Comparison of ENCODE assay signal across 16 cellular contexts in genomic region chr4:72857787-72858186, GRCh38.
"Had no signal": no experiment of that assay in that cellular context is flagged by ENCODE, and none has a peak within 500 bp of the region (broad histone marks: within the 10 kb centered on the region; RNA-seq: fewer than 3 reads in every experiment).

No MANE protein-coding gene starts in this region.

- H3K4me3 ChIP-seq: colonic mucosa, ovary, upper lobe of right lung had no signal

- H3K4me1 ChIP-seq: colonic mucosa, upper lobe of right lung had no signal

- H3K36me3 ChIP-seq: colonic mucosa, ovary, upper lobe of right lung had no signal

- H3K4me3 Mint-ChIP-seq: activated T-cell treated with anti-CD3 and anti-CD28 coated beads, Interleukin-2, amount 50 U/mL, for 4 hours; nephron progenitor cell; stimulated activated naive CD8-positive, alpha-beta T cell treated with anti-CD3 and anti-CD28 coated beads, Interleukin-15, Interleukin-2, amounts not matched to agents 100 ng/mL and 50 ng/mL, for 24 hours; T-helper 2 cell treated with Interferon-gamma antibody and Interleukin-4, amounts not matched to agents 5 μg/mL and 100 μg/mL, for 36 hours had no signal

- H3K27ac Mint-ChIP-seq: activated naive CD4-positive, alpha-beta T cell treated with anti-CD3 and anti-CD28 coated beads, Interleukin-2, amount 50 U/mL, for 72 hours; nephron progenitor cell; stimulated activated naive CD8-positive, alpha-beta T cell treated with anti-CD3 and anti-CD28 coated beads, Interleukin-15, Interleukin-2, amounts not matched to agents 100 ng/mL and 50 ng/mL, for 24 hours; T-helper 2 cell treated with Interferon-gamma antibody and Interleukin-4, amounts not matched to agents 5 μg/mL and 100 μg/mL, for 36 hours had no signal

- H3K9me3 ChIP-seq: colonic mucosa, ovary, upper lobe of right lung had no signal

- H3K27me3 Mint-ChIP-seq: stimulated activated naive CD8-positive, alpha-beta T cell treated with anti-CD3 and anti-CD28 coated beads, Interleukin-15, Interleukin-2, amounts not matched to agents 100 ng/mL and 50 ng/mL, for 24 hours had no signal

- H3K27ac ChIP-seq: colonic mucosa, ovary, upper lobe of right lung had no signal

- H3K36me3 Mint-ChIP-seq: activated naive CD4-positive, alpha-beta T cell treated with anti-CD3 and anti-CD28 coated beads, Interleukin-2, amount 50 U/mL, for 72 hours had no signal

- H3K9me3 Mint-ChIP-seq: activated naive CD4-positive, alpha-beta T cell treated with anti-CD3 and anti-CD28 coated beads, Interleukin-2, amount 50 U/mL, for 72 hours; activated T-cell treated with anti-CD3 and anti-CD28 coated beads, Interleukin-2, amount 50 U/mL, for 4 hours; nephron progenitor cell; stimulated activated naive CD8-positive, alpha-beta T cell treated with anti-CD3 and anti-CD28 coated beads, Interleukin-15, Interleukin-2, amounts not matched to agents 100 ng/mL and 50 ng/mL, for 24 hours; T-helper 2 cell treated with Interferon-gamma antibody and Interleukin-4, amounts not matched to agents 5 μg/mL and 100 μg/mL, for 36 hours had no signal

- H3K27me3 ChIP-seq: colonic mucosa, ovary, upper lobe of right lung had no signal

- DNase-seq: activated CD4-positive, alpha-beta T cell treated with anti-CD3 and anti-CD28 coated beads, Interleukin-2, amount 50 U/mL, for 48 hours; activated CD4-positive, CD25-positive, alpha-beta regulatory T cell treated with anti-CD3 and anti-CD28 coated beads, Interleukin-2, amount 50 U/mL, for 72 hours; activated effector memory CD4-positive, alpha-beta T cell treated with anti-CD3 and anti-CD28 coated beads, Interleukin-2, amount 50 U/mL, for 16 hours; activated T-cell treated with anti-CD3 and anti-CD28 coated beads, Interleukin-2, amount 50 U/mL, for 4 hours; colonic mucosa; effector CD4-positive, alpha-beta T cell; left cardiac atrium; nephron progenitor cell; ovary; stimulated activated CD4-positive, alpha-beta T cell treated with anti-CD3 and anti-CD28 coated beads, Interleukin-15, amount 100 ng/mL, for 24 hours; stimulated activated CD4-positive, alpha-beta T cell treated with anti-CD3 and anti-CD28 coated beads, Interleukin-4, amount 100 ng/mL, for 24 hours; SW 1271; upper lobe of right lung had no signal

- H3K4me1 Mint-ChIP-seq: nephron progenitor cell had no signal
